In genomic region chr4:150418757-150419410, GRCh38 we compare ENCODE assay signal across 30 cellular contexts.
A peak's percentile ranks its signal among the peaks of the same experiment; 100 is the strongest.
DNase-seq lines count a peak whose midpoint lies in the region; ATAC-seq, FAIRE-seq and TF ChIP-seq lines count a peak whose summit lies in the region.
"Had no signal": no experiment of that assay in that cellular context is flagged by ENCODE, and none has a peak within 500 bp of the region (broad histone marks: within the 10 kb centered on the region; RNA-seq: fewer than 3 reads in every experiment).

No MANE protein-coding gene starts in this region.

- TF ChIP-seq EP300 in suprapubic skin (IDR thresholded peaks at IDR 0.05): no peak

- no peak overlapping the region for H3K27ac ChIP-seq in suprapubic skin
- H3K27ac ChIP-seq: PC-9, SJCRH30 had no signal

- no peaks in the 10 kb centered on the region for H3K27me3 ChIP-seq in suprapubic skin
- H3K27me3 ChIP-seq: MG63, SJCRH30 had no signal

- peak overlapping the region; percentile 63 for H3K27ac Mint-ChIP-seq in progenitor cell of endocrine pancreas

- peaks cover 2% of the 10 kb centered on the region for H3K4me1 Mint-ChIP-seq in progenitor cell of endocrine pancreas (ENCODE audit: low read depth)

- H3K9me3 Mint-ChIP-seq in progenitor cell of endocrine pancreas (ENCODE audit: low read depth): no peaks in the 10 kb centered on the region

- peaks cover 11% of the 10 kb centered on the region for H3K36me3 Mint-ChIP-seq in progenitor cell of endocrine pancreas (ENCODE audit: insufficient read depth)

- peaks cover 5% of the 10 kb centered on the region for H3K36me3 ChIP-seq in suprapubic skin
- H3K36me3 ChIP-seq: MG63, SJCRH30 had no signal

- no peak overlapping the region for H3K4me3 Mint-ChIP-seq in progenitor cell of endocrine pancreas (ENCODE audit: low read depth)
- H3K4me3 Mint-ChIP-seq: CD4-positive, alpha-beta memory T cell had no signal

- H3K4me3 ChIP-seq in suprapubic skin: no peak overlapping the region
- H3K4me3 ChIP-seq: GM12878, MG63, PC-9, SJCRH30 had no signal

- H3K27me3 Mint-ChIP-seq in progenitor cell of endocrine pancreas: no peaks in the 10 kb centered on the region
- H3K27me3 Mint-ChIP-seq: CD4-positive, alpha-beta memory T cell had no signal

- H3K4me1 ChIP-seq in suprapubic skin: no peaks in the 10 kb centered on the region
- H3K4me1 ChIP-seq: Caco-2, SJCRH30 had no signal

- H3K9me3 ChIP-seq in suprapubic skin: no peaks in the 10 kb centered on the region
- H3K9me3 ChIP-seq: Caco-2, MG63, SJCRH30 had no signal

- no peak for TF ChIP-seq POLR2A in suprapubic skin (IDR thresholded peaks at IDR 0.05)

- no peak for ATAC-seq in HG03442 (IDR thresholded peaks at IDR 0.05; ENCODE audit: unreplicated experiment)
- ATAC-seq: GM12878, Right ventricle myocardium inferior had no signal

- WGBS in suprapubic skin: 90% methylated on average over 4 of the region's 4 CpGs

- no peak for DNase-seq in D721Med (ENCODE audit: insufficient read length, low spot score)
- DNase-seq in NCI-H82 treated with DMSO at 0.1 percent for 48 hours (lab: John Stamatoyannopoulos, UW; ENCODE audit: unreplicated experiment): peak; percentile 53
- peak; percentile 56 for DNase-seq in globus pallidus (ENCODE audit: low spot score)
- DNase-seq in progenitor cell of endocrine pancreas (ENCODE audit: low spot score, unreplicated experiment): no peak
- no peak for DNase-seq in activated T-cell treated with anti-CD3 and anti-CD28 coated beads, Interleukin-2, amount 50 U/mL, for 48 hours
- DNase-seq in suprapubic skin (ENCODE audit: low spot score in 2 of 2): no peak
- no peak for DNase-seq in middle frontal gyrus (ENCODE audit: extremely low spot score, low spot score)
- DNase-seq: AML-193; C1 segment of cervical spinal cord; Caco-2; CD4-positive, alpha-beta memory T cell; DMS 273 treated with DMSO at 0.1 percent for 48 hours; DMS79; EL; GDM1; KG1; MG63; NCI-H1105 treated with DMSO at 0.1 percent for 48 hours; NCI-H146; NCI-H1930; NCI-H446; NCI-H524 treated with DMSO at 0.1 percent for 48 hours; NCI-H774; PC-9; SJCRH30 had no signal

- peak; percentile 72 for FAIRE-seq in D721Med (lab: Jason Lieb, UNC)
- FAIRE-seq: A204.1, GM12878, H54 had no signal

- TF ChIP-seq CTCF in D721Med (IDR thresholded peaks at IDR 0.05; ENCODE audit: insufficient read depth, missing control alignments): no peak
- TF ChIP-seq CTCF in progenitor cell of endocrine pancreas (IDR thresholded peaks at IDR 0.05; ENCODE audit: unreplicated experiment): no peak
- TF ChIP-seq CTCF in suprapubic skin (IDR thresholded peaks at IDR 0.05): no peak

Comparison
In these comparisons a context has a peak if more than half of its experiments do, and no peak if none do; other contexts are left out.
1. DNase-seq: peak in NCI-H82 treated with DMSO at 0.1 percent for 48 hours (single experiment) and globus pallidus (single experiment); none in D721Med (single experiment), progenitor cell of endocrine pancreas (single experiment), activated T-cell treated with anti-CD3 and anti-CD28 coated beads, Interleukin-2, amount 50 U/mL, for 48 hours (0 of 2), suprapubic skin (0 of 2) and middle frontal gyrus (single experiment).